8 cellular contexts compared by ENCODE assay signal in the genomic region with DNA sequence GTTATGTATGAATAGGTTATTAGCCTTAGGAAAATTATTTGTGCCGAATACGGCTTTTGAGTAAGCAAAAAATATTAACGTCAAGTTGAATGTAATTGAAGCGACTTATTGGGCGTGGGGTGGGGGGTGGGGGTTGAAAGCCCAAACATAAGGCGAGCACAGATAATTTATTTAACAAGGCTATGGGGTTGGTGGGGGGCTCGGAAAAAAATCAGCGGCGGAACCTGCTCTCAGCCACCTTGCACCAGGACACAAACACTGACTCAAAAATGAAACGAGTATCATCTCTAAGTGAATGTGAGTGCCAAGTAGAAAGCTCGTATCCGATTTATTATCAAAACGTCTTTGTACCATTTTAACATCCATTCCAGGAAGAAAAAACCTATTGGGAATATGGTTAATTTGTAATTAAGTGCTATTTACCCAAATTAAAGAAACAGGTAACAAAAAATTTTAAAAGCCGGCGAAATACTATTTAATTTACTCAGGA. TPM values are rescaled to one million over a fixed set of nuclear protein-coding genes. Genes with fewer than 3 reads are reported as not detected.
DNase-seq lines count a peak whose midpoint lies in the region; ATAC-seq and TF ChIP-seq lines count a peak whose summit lies in the region.

No MANE protein-coding gene starts in this region.

- H3K9ac ChIP-seq in SK-N-MC (ENCODE audit: insufficient read length) = peak overlapping the region; percentile 96

- peaks cover 1% of the 10 kb centered on the region for H3K36me3 Mint-ChIP-seq in progenitor cell of endocrine pancreas (ENCODE audit: insufficient read depth)

- H3K4me1 Mint-ChIP-seq in progenitor cell of endocrine pancreas (ENCODE audit: low read depth) = peaks cover 7% of the 10 kb centered on the region

- H3K27me3 Mint-ChIP-seq in progenitor cell of endocrine pancreas = no peaks in the 10 kb centered on the region

- no peaks in the 10 kb centered on the region for H3K9me3 Mint-ChIP-seq in progenitor cell of endocrine pancreas (ENCODE audit: low read depth)

- H3K4me3 ChIP-seq in SK-N-MC = peak overlapping the region; percentile 92

- ATAC-seq in HG03159 (IDR thresholded peaks at IDR 0.05; ENCODE audit: unreplicated experiment) = no peak

- peak overlapping the region; percentile 79 for H3K4me3 Mint-ChIP-seq in progenitor cell of endocrine pancreas (ENCODE audit: low read depth)

- H3K36me3 ChIP-seq in SK-N-MC (ENCODE audit: insufficient read depth, low read length) = no peaks in the 10 kb centered on the region

- no peak overlapping the region; the same call in 1 of the 2 replicates for H3K27ac ChIP-seq in SK-N-MC

- no peaks in the 10 kb centered on the region for H3K9me3 ChIP-seq in SK-N-MC (ENCODE audit: low read depth, low read length)

- TF ChIP-seq CTCF in progenitor cell of endocrine pancreas (IDR thresholded peaks at IDR 0.05; ENCODE audit: unreplicated experiment) = no peak

- peak; percentile 35 for DNase-seq in NOMO-1 treated with DMSO at 0.1 percent for 48 hours (lab: John Stamatoyannopoulos, UW; ENCODE audit: unreplicated experiment)
- DNase-seq in NOMO-1 treated with dmso at 0.1 percent for 144 hours (lab: John Stamatoyannopoulos, UW; ENCODE audit: unreplicated experiment) = no peak
- no peak for DNase-seq in SK-N-MC (ENCODE audit: low read depth, low spot score)
- peak; percentile 31 for DNase-seq in fibroblast of peridontal ligament (ENCODE audit: extremely low read depth)
- no peak for DNase-seq in progenitor cell of endocrine pancreas (ENCODE audit: low spot score, unreplicated experiment)
- DNase-seq in NCI-H128 (lab: John Stamatoyannopoulos, UW; ENCODE audit: unreplicated experiment) = no peak
- no peak for DNase-seq in SK-N-DZ (ENCODE audit: low spot score)

- peak overlapping the region; percentile 98 for H3K27ac Mint-ChIP-seq in progenitor cell of endocrine pancreas

RNA-seq across cellular contexts. Expression of a gene that starts 0.9 kb away (rescaled TPM):
- total RNA-seq in progenitor cell of endocrine pancreas = 22.3 and 23.2 TPM in 2 replicates
- polyA plus RNA-seq in SK-N-DZ (2014; cell fraction: cytosol; rRNA removed) = 23.2 and 26.4 TPM in 2 replicates
- polyA plus RNA-seq in SK-N-DZ (2014; cell fraction: nucleus; rRNA removed) = 31.8 and 34.6 TPM in 2 replicates

Comparison
In these comparisons a context has a peak if more than half of its experiments do, and no peak if none do; other contexts are left out.
1. DNase-seq: peak in NOMO-1 treated with DMSO at 0.1 percent for 48 hours (single experiment) and fibroblast of peridontal ligament (single experiment); none in NOMO-1 treated with dmso at 0.1 percent for 144 hours (single experiment), SK-N-MC (single experiment), progenitor cell of endocrine pancreas (single experiment), NCI-H128 (single experiment) and SK-N-DZ (single experiment).